ENCODE assay signal across 19 cellular contexts in the genomic region with DNA sequence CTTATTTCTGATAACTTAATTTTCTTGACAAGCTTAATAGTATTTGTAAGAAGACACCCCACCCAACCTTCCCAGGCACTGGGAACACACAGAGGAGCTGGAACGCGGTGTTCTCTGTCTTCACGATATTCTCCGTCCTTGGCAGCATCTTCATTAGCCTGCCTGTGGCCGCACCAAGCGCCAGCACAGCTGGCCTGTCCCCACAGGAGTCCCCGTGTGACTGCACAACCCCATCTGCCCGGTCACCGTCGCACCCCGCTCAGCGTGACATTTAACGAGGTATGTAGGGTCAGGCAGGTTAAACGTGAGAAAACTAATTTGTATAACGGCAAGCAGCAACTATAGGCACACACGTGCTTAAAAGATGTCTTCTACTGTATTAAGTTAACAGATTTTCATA.
DNase-seq lines count a peak whose midpoint lies in the region; TF ChIP-seq lines count a peak whose summit lies in the region.
"Had no signal": no experiment of that assay in that cellular context is flagged by ENCODE, and none has a peak within 500 bp of the region (broad histone marks: within the 10 kb centered on the region; RNA-seq: fewer than 3 reads in every experiment).

No MANE protein-coding gene starts in this region.

- H3K36me3 ChIP-seq in neural progenitor cell (no peaks in the 10 kb centered on the region), tibial artery (no peaks in the 10 kb centered on the region)
- H3K36me3 ChIP-seq: BE2C, HAP-1, SJCRH30 had no signal

- no peak overlapping the region for H3K9ac ChIP-seq in neural progenitor cell

- H3K27me3 Mint-ChIP-seq in chondrocyte (ENCODE audit: low read depth) (peaks cover 39% of the 10 kb centered on the region), neural progenitor cell (ENCODE audit: insufficient read depth, low read depth) (peaks cover 10% of the 10 kb centered on the region)
- H3K27me3 Mint-ChIP-seq: CD4-positive, alpha-beta T cell had no signal

- no peak for TF ChIP-seq CTCF in chondrocyte (IDR thresholded peaks at IDR 0.05)
- no peak for TF ChIP-seq CTCF in neural progenitor cell (IDR thresholded peaks at IDR 0.05)
- TF ChIP-seq CTCF in tibial artery (IDR thresholded peaks at IDR 0.05), result no peak

- H3K36me3 Mint-ChIP-seq in chondrocyte (ENCODE audit: low read depth) (no peaks in the 10 kb centered on the region), neural progenitor cell (no peaks in the 10 kb centered on the region)

- no peak overlapping the region for H2AFZ ChIP-seq in neural progenitor cell (replicated peaks)
- H2AFZ ChIP-seq: PC-9 had no signal

- intact Hi-C loops in tibial artery (cut with DNase I; ENCODE audit: low total_unique reads), result no loop called here

- no peaks in the 10 kb centered on the region for H4K20me1 ChIP-seq in neural progenitor cell (ENCODE audit: low read depth)

- H3K4me2 ChIP-seq in neural progenitor cell, result no peak overlapping the region
- H3K4me2 ChIP-seq: PC-9 had no signal

- H3K4me1 Mint-ChIP-seq in chondrocyte (ENCODE audit: low read depth), result no peaks in the 10 kb centered on the region
- peaks cover 38% of the 10 kb centered on the region for H3K4me1 Mint-ChIP-seq in neural progenitor cell

- H3K9me3 Mint-ChIP-seq in chondrocyte (ENCODE audit: low read depth) (no peaks in the 10 kb centered on the region), neural progenitor cell (peaks cover 9% of the 10 kb centered on the region)
- H3K9me3 Mint-ChIP-seq: CD4-positive, alpha-beta T cell had no signal

- DNase-seq in NCI-H524 treated with DMSO at 0.1 percent for 48 hours (lab: John Stamatoyannopoulos, UW) (peak; percentile 46), chondrocyte (ENCODE audit: low spot score) (peak; percentile 60), neural progenitor cell (ENCODE audit: low spot score) (peak; percentile 14), tibial artery (peak; percentile 3 to 21), NCI-H748 treated with DMSO at 0.1 percent for 48 hours (lab: John Stamatoyannopoulos, UW) (no peak), pons (ENCODE audit: low spot score) (no peak), activated T-cell treated with anti-CD3 and anti-CD28 coated beads for 4 hours (no peak)
- DNase-seq: BE2C, Calu3, IMR-90, Kasumi-1, MM.1S, NCI-H1105, NCI-H1694 treated with DMSO at 0.1 percent for 48 hours, NCI-H345, PC-9, SJCRH30 had no signal

- H3K4me3 ChIP-seq in neural progenitor cell (no peak overlapping the region), tibial artery (no peak overlapping the region)
- H3K4me3 ChIP-seq: HAP-1, PC-9, SJCRH30 had no signal

- H3K4me3 Mint-ChIP-seq in chondrocyte (ENCODE audit: unreplicated experiment) (no peak overlapping the region), neural progenitor cell (no peak overlapping the region)
- H3K4me3 Mint-ChIP-seq: CD4-positive, alpha-beta T cell had no signal

- H3F3A ChIP-seq in neural progenitor cell (ENCODE audit: low read depth), result peaks cover 23% of the 10 kb centered on the region

- no peaks in the 10 kb centered on the region for H3K79me2 ChIP-seq in neural progenitor cell (ENCODE audit: low read depth)

- no peak overlapping the region for H3K27ac Mint-ChIP-seq in chondrocyte (ENCODE audit: unreplicated experiment)
- peak overlapping the region; percentile 51 for H3K27ac Mint-ChIP-seq in neural progenitor cell
- H3K27ac Mint-ChIP-seq: CD4-positive, alpha-beta T cell had no signal

- H3K4me1 ChIP-seq in neural progenitor cell (peaks cover 32% of the 10 kb centered on the region), tibial artery (no peaks in the 10 kb centered on the region)
- H3K4me1 ChIP-seq: BE2C, HAP-1, SJCRH30 had no signal

- H3K27ac ChIP-seq in neural progenitor cell (no peak overlapping the region), tibial artery (no peak overlapping the region)
- H3K27ac ChIP-seq: PC-9, SJCRH30 had no signal

- H3K27me3 ChIP-seq in neural progenitor cell (no peaks in the 10 kb centered on the region), tibial artery (peaks cover 0 to 22% of the 10 kb centered on the region in 2 donors)
- H3K27me3 ChIP-seq: BE2C had no signal

- H3K9me3 ChIP-seq in neural progenitor cell (ENCODE audit: low read depth) (no peaks in the 10 kb centered on the region), tibial artery (no peaks in the 10 kb centered on the region)
- H3K9me3 ChIP-seq: BE2C, HAP-1, SJCRH30 had no signal

Comparison
In these comparisons a context has a peak if more than half of its experiments do, and no peak if none do; other contexts are left out.
1. DNase-seq: peak in NCI-H524 treated with DMSO at 0.1 percent for 48 hours (single experiment), chondrocyte (single experiment), neural progenitor cell (single experiment) and tibial artery (2 of 2); none in NCI-H748 treated with DMSO at 0.1 percent for 48 hours (single experiment), pons (single experiment) and activated T-cell treated with anti-CD3 and anti-CD28 coated beads for 4 hours (single experiment).